10 cellular contexts compared by ENCODE assay signal in the genomic region with DNA sequence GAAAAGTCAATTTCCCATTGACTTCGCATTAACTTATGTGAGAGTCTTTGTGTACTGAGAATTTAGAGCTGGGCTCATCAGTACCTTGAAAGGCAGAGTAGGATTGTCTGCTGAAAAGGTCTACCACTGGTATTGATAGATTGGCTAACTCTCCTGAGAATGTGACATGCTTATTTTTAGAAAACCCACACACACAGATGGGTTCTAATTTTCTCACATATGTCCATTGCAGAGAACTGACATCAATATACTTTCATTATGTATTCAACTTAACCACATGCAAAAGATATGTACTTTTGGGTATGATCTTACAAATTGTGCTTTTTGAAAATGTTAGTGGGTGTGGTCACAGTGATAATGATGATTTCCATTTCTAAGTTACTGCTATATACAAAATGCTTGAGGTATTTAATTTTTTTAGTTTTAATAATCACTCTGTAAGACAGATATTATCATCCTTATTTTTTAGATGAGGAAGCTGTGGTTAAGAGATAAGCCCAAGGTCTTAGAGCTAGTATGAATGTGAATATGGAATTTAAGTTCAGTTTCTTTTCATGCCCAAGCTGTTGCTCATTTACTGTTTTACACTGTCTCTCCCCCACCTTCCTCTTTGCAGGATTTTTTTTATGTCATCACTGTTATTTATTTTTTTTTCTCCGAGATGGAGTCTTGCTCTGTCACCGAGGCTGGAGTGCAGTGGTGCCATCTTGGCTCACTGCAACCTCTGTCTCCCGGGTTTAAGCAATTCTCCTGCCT. TPM values are rescaled to one million over a fixed set of nuclear protein-coding genes. Genes with fewer than 3 reads are reported as not detected.
A peak's percentile ranks its signal among the peaks of the same experiment; 100 is the strongest.
DNase-seq lines count a peak whose midpoint lies in the region; ATAC-seq and TF ChIP-seq lines count a peak whose summit lies in the region.
"Had no signal": no experiment of that assay in that cellular context is flagged by ENCODE, and none has a peak within 500 bp of the region (broad histone marks: within the 10 kb centered on the region; RNA-seq: fewer than 3 reads in every experiment).

No MANE protein-coding gene starts in this region.

- H3K9me3 Mint-ChIP-seq in naive B cell: no peaks in the 10 kb centered on the region
- no peaks in the 10 kb centered on the region for H3K9me3 Mint-ChIP-seq in activated T-helper 2 cell treated with anti-CD3 and anti-CD28 coated beads, Interferon-gamma antibody, Interleukin-2, Interleukin-4, amounts not matched to agents 10 μg/mL and 5 μg/mL and 100 μg/mL, durations not matched to agents 14 hours and 24 hours and 36 hours
- H3K9me3 Mint-ChIP-seq: activated naive CD4-positive, alpha-beta T cell treated with anti-CD3 and anti-CD28 coated beads, Interleukin-2, amount 50 U/mL, for 24 hours had no signal

- H2BK120ac ChIP-seq in IMR-90 (ENCODE audit: low read depth, low read length): no peak overlapping the region

- H3K4ac ChIP-seq in IMR-90 (ENCODE audit: low read depth, low read length): no peak overlapping the region

- no peak overlapping the region for H2AFZ ChIP-seq in IMR-90 (replicated peaks; ENCODE audit: low read length, poor library complexity)

- H2AK5ac ChIP-seq in IMR-90 (ENCODE audit: low read depth, low read length): no peak overlapping the region

- H3K36me3 ChIP-seq in IMR-90 (ENCODE audit: control insufficient read depth, insufficient read depth, low read length): peaks cover 2% of the 10 kb centered on the region
- H3K36me3 ChIP-seq in colonic mucosa: no peaks in the 10 kb centered on the region
- H3K36me3 ChIP-seq: uterus had no signal

- no peak overlapping the region for H4K91ac ChIP-seq in IMR-90 (ENCODE audit: insufficient read depth, low read depth, low read length)

- H3K4me3 ChIP-seq in IMR-90 (ENCODE audit: insufficient read depth, low read depth, low read length): no peak overlapping the region
- no peak overlapping the region for H3K4me3 ChIP-seq in colonic mucosa
- H3K4me3 ChIP-seq: uterus had no signal

- H3K4me1 ChIP-seq in IMR-90 (ENCODE audit: control insufficient read depth, insufficient read depth, low read length) (no peaks in the 10 kb centered on the region), colonic mucosa (no peaks in the 10 kb centered on the region)
- H3K4me1 ChIP-seq: uterus had no signal

- CTCF ChIA-PET in IMR-90 (lab: Yijun Ruan, JAX): no interaction called here

- ATAC-seq in GM19023 (IDR thresholded peaks at IDR 0.05; ENCODE audit: unreplicated experiment) (peak; percentile 95), HG02571 (IDR thresholded peaks at IDR 0.05; ENCODE audit: unreplicated experiment) (peak; percentile 77), IMR-90 (ENCODE audit: low read depth) (no peak), naive B cell (ENCODE audit: low read depth in 2 of 2) (peak; percentile 21 to 60)
- ATAC-seq: Panc1 had no signal

- H4K5ac ChIP-seq in IMR-90 (ENCODE audit: low read depth, low read length): no peak overlapping the region

- no peak overlapping the region for H2BK15ac ChIP-seq in IMR-90 (ENCODE audit: low read depth, low read length)

- in situ Hi-C loops in IMR-90 (cut with MboI; ENCODE audit: low sequenced_read_pairs): no loop called here

- H3K18ac ChIP-seq in IMR-90 (ENCODE audit: low read depth, low read length): no peak overlapping the region

- H2AK9ac ChIP-seq in IMR-90 (replicated peaks; ENCODE audit: low read depth, low read length, poor library complexity): no peak overlapping the region

- no peaks in the 10 kb centered on the region for H3K9me1 ChIP-seq in IMR-90 (ENCODE audit: insufficient read depth, low read length)

- H2BK5ac ChIP-seq in IMR-90 (ENCODE audit: low read depth, low read length, poor library complexity, severe bottlenecking): no peak overlapping the region

- H3K9ac ChIP-seq in IMR-90 (ENCODE audit: low read depth, low read length) (no peak overlapping the region), colonic mucosa (ENCODE audit: low read depth in 2 of 2, low read length in 2 of 2) (no peak overlapping the region)

- DNase-seq in IMR-90 (peak; percentile 22), naive B cell (no peak), colonic mucosa (no peak), occipital lobe (lab: John Stamatoyannopoulos, UW) (no peak)
- DNase-seq in activated T-helper 2 cell treated with anti-CD3 and anti-CD28 coated beads, Interferon-gamma antibody, Interleukin-2, Interleukin-4, amounts not matched to agents 10 μg/mL and 5 μg/mL and 100 μg/mL, durations not matched to agents 14 hours and 24 hours and 36 hours (ENCODE audit: low spot score): no peak
- DNase-seq: uterus had no signal

- no peak overlapping the region for H3K56ac ChIP-seq in IMR-90 (ENCODE audit: extremely low read depth, insufficient read depth, low read length)

- no TSS peak for BruUV-seq in IMR-90 (replicated peaks; lab: Mats Ljungman, UMichigan)

- H3K79me1 ChIP-seq in IMR-90 (ENCODE audit: low read depth in 1 of 2, low read length in 2 of 2): peaks cover 3 to 6% of the 10 kb centered on the region in 2 experiments; a peak in 2 of 4 replicates

- no CpG with 5 or more reads among the region's 4 CpGs for WGBS in IMR-90 (ENCODE audit: extremely low coverage in 2 of 2, insufficient read length in 1 of 2), 2 experiments

- peaks cover 0 to 24% of the 10 kb centered on the region in 2 donors for H3K36me3 Mint-ChIP-seq in naive B cell
- peaks cover 23% of the 10 kb centered on the region for H3K36me3 Mint-ChIP-seq in activated T-helper 2 cell treated with anti-CD3 and anti-CD28 coated beads, Interferon-gamma antibody, Interleukin-2, Interleukin-4, amounts not matched to agents 10 μg/mL and 5 μg/mL and 100 μg/mL, durations not matched to agents 14 hours and 24 hours and 36 hours (ENCODE audit: low read depth)

- H3K27ac Mint-ChIP-seq in naive B cell: peak overlapping the region in 2 of 6 donors; percentile 38 to 54
- H3K27ac Mint-ChIP-seq in activated T-helper 2 cell treated with anti-CD3 and anti-CD28 coated beads, Interferon-gamma antibody, Interleukin-2, Interleukin-4, amounts not matched to agents 10 μg/mL and 5 μg/mL and 100 μg/mL, durations not matched to agents 14 hours and 24 hours and 36 hours: no peak overlapping the region
- H3K27ac Mint-ChIP-seq: activated naive CD4-positive, alpha-beta T cell treated with anti-CD3 and anti-CD28 coated beads, Interleukin-2, amount 50 U/mL, for 24 hours had no signal

- TF ChIP-seq CTCF in IMR-90 (conservative IDR thresholded peaks at IDR 0.05; ENCODE audit: low read depth, low read length) (no peak), colonic mucosa (IDR thresholded peaks at IDR 0.05) (no peak)

- intact Hi-C loops in IMR-90 (cut with micrococcal nuclease) (no loop called here), colonic mucosa (cut with DNase I) (no loop called here)
- intact Hi-C loops in activated T-helper 2 cell treated with anti-CD3 and anti-CD28 coated beads, Interferon-gamma antibody, Interleukin-2, Interleukin-4, amounts not matched to agents 10 μg/mL and 5 μg/mL and 100 μg/mL, durations not matched to agents 14 hours and 24 hours and 36 hours (cut with micrococcal nuclease): loop anchor here (1.0 to 5.0 kb wide), 3 partner anchors 25 to 42 kb away; partner anchors contain the start of gene C15orf61

- no peaks in the 10 kb centered on the region for H3K27me3 ChIP-seq in IMR-90 (ENCODE audit: control insufficient read depth, insufficient read depth, low read length)
- H3K27me3 ChIP-seq in colonic mucosa: no peaks in the 10 kb centered on the region
- H3K27me3 ChIP-seq: uterus had no signal

- no peak for TF ChIP-seq POLR2A in IMR-90 (IDR thresholded peaks at IDR 0.05; ENCODE audit: low read depth, low read length)

- no peak for TF ChIP-seq RAD21 in IMR-90 (IDR thresholded peaks at IDR 0.05; ENCODE audit: low read length)

- no peak overlapping the region for H3K14ac ChIP-seq in IMR-90 (replicated peaks; ENCODE audit: low read depth, low read length)

- H3K27ac ChIP-seq in IMR-90 (ENCODE audit: insufficient read depth, low read length) (no peak overlapping the region), colonic mucosa (no peak overlapping the region)
- H3K27ac ChIP-seq: uterus had no signal

- H4K20me1 ChIP-seq in IMR-90 (ENCODE audit: insufficient read depth, low read length): no peaks in the 10 kb centered on the region

- no peak overlapping the region for H4K8ac ChIP-seq in IMR-90 (ENCODE audit: low read depth in 2 of 2, low read length in 2 of 2)

- H3K4me3 Mint-ChIP-seq in naive B cell: no peak overlapping the region
- H3K4me3 Mint-ChIP-seq in activated T-helper 2 cell treated with anti-CD3 and anti-CD28 coated beads, Interferon-gamma antibody, Interleukin-2, Interleukin-4, amounts not matched to agents 10 μg/mL and 5 μg/mL and 100 μg/mL, durations not matched to agents 14 hours and 24 hours and 36 hours (ENCODE audit: low read depth): no peak overlapping the region
- H3K4me3 Mint-ChIP-seq: activated naive CD4-positive, alpha-beta T cell treated with anti-CD3 and anti-CD28 coated beads, Interleukin-2, amount 50 U/mL, for 24 hours had no signal

- H3K27me3 Mint-ChIP-seq in naive B cell: no peaks in the 10 kb centered on the region
- H3K27me3 Mint-ChIP-seq in activated T-helper 2 cell treated with anti-CD3 and anti-CD28 coated beads, Interferon-gamma antibody, Interleukin-2, Interleukin-4, amounts not matched to agents 10 μg/mL and 5 μg/mL and 100 μg/mL, durations not matched to agents 14 hours and 24 hours and 36 hours (ENCODE audit: low read depth): no peaks in the 10 kb centered on the region
- H3K27me3 Mint-ChIP-seq: activated naive CD4-positive, alpha-beta T cell treated with anti-CD3 and anti-CD28 coated beads, Interleukin-2, amount 50 U/mL, for 24 hours had no signal

- H3K9me3 ChIP-seq in IMR-90 (ENCODE audit: control insufficient read depth, insufficient read depth, low read length) (no peaks in the 10 kb centered on the region), colonic mucosa (no peaks in the 10 kb centered on the region)
- H3K9me3 ChIP-seq: uterus had no signal

- POLR2A ChIA-PET in IMR-90 (lab: Charles Lee; ENCODE audit: unreplicated experiment): no interaction called here

- peaks cover 9 to 26% (median 12%) of the 10 kb centered on the region in 3 donors for H3K4me1 Mint-ChIP-seq in naive B cell
- H3K4me1 Mint-ChIP-seq in activated T-helper 2 cell treated with anti-CD3 and anti-CD28 coated beads, Interferon-gamma antibody, Interleukin-2, Interleukin-4, amounts not matched to agents 10 μg/mL and 5 μg/mL and 100 μg/mL, durations not matched to agents 14 hours and 24 hours and 36 hours (ENCODE audit: low read depth): peaks cover 20% of the 10 kb centered on the region

- H3K4me2 ChIP-seq in IMR-90 (ENCODE audit: low read depth, low read length): no peak overlapping the region

- dilution Hi-C loops in IMR-90 (cut with HindIII; ENCODE audit: low sequenced_read_pairs, unreplicated experiment): no loop called here

- no peak overlapping the region for H3K23ac ChIP-seq in IMR-90 (ENCODE audit: low read depth, low read length)

- H2BK20ac ChIP-seq in IMR-90 (ENCODE audit: low read depth, low read length): no peak overlapping the region

RNA-seq across cellular contexts. Expression of gene MAP2K5, which starts 22.3 kb away (rescaled TPM):
- total RNA-seq in IMR-90 (2012; rRNA removed): 1.6 and 2.8 TPM in 2 replicates
- polyA plus RNA-seq in IMR-90 (2012; rRNA removed): 4.6 and 6.1 TPM in 2 replicates
- 4.6 and 5.5 TPM in 2 replicates for polyA plus RNA-seq in IMR-90 (2012; cell fraction: cytosol; rRNA removed)
- polyA plus RNA-seq in IMR-90 (2012; cell fraction: nucleus; rRNA removed; ENCODE audit: low replicate concordance): 4.4 and 6.1 TPM in 2 replicates
- 10 to 100 TPM; 11.4 to 23.1 (median 14.7) TPM for polyA plus RNA-seq in naive B cell (ENCODE audit: low read depth in 6 of 6)
- 10 to 100 TPM; 19.1 to 20.2 TPM for total RNA-seq in colonic mucosa
- 12.8 TPM for total RNA-seq in occipital lobe
- 24.1 and 25.9 TPM in 2 replicates for total RNA-seq in activated T-helper 2 cell treated with anti-CD3 and anti-CD28 coated beads, Interferon-gamma antibody, Interleukin-2, Interleukin-4, amounts not matched to agents 10 μg/mL and 5 μg/mL and 100 μg/mL, durations not matched to agents 14 hours and 24 hours and 36 hours

RNA-seq across cellular contexts. Expression of gene C15orf61, which starts 43.8 kb away (rescaled TPM):
- total RNA-seq in IMR-90 (2012; rRNA removed): 1.4 and 1.7 TPM in 2 replicates
- 2.5 TPM in 2 replicates for polyA plus RNA-seq in IMR-90 (2012; rRNA removed)
- 1.4 and 3.2 TPM in 2 replicates for polyA plus RNA-seq in IMR-90 (2012; cell fraction: cytosol; rRNA removed)
- 1.8 and 1.9 TPM in 2 replicates for polyA plus RNA-seq in IMR-90 (2012; cell fraction: nucleus; rRNA removed; ENCODE audit: low replicate concordance)
- polyA plus RNA-seq in naive B cell (ENCODE audit: low read depth in 6 of 6): 1 to 10 TPM; 3.5 to 8.9 (median 6.0) TPM
- total RNA-seq in colonic mucosa: 1 to 10 TPM; 5.4 to 6.2 TPM
- total RNA-seq in occipital lobe: 33.2 TPM
- 5.4 and 5.6 TPM in 2 replicates for total RNA-seq in activated T-helper 2 cell treated with anti-CD3 and anti-CD28 coated beads, Interferon-gamma antibody, Interleukin-2, Interleukin-4, amounts not matched to agents 10 μg/mL and 5 μg/mL and 100 μg/mL, durations not matched to agents 14 hours and 24 hours and 36 hours
